Comparison of ENCODE assay signal across 1 cellular context in genomic region chr12:125024949-125025563, GRCh38.
TF ChIP-seq lines count a peak whose summit lies in the region.

No MANE protein-coding gene starts in this region.

TF ChIP-seq in IMR-90, 13 proteins besides CTCF, POLR2A, EP300 and RAD21:
- no peak for TF ChIP-seq CEBPB (IDR thresholded peaks at IDR 0.05; ENCODE audit: low read depth, low read length)
